30 cellular contexts compared by ENCODE assay signal in the genomic region with DNA sequence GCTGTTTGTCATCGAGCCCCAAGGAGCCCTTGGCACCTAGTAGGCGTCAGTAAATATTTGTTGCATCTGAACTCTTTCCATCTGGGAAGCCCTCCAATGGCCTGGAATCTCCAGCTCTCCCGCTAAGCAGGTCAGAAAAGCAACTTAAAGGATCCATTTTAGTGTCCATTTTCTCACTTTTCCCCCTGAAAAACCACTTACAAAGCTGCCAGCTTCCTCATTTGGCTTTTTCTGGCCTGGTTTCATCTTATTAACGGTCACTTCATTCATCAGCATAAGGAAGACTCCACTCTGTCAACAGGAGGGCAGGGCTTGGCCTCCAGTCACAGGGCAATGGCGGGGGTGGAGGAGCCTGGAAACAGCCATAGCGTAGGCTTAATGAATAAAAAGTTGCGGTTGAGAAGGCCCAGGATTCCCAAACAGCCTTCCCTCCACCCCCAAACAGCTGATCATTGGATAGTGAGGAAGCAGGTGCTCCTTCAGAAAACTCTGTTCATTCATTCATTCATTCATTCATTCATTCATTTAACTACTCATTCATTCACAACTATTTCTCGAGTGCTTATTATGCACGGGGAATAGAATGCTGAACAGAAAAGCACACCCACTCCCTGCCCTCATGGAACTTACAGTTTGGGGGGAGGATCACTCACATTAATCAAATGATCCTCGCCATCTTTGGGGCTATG.
DNase-seq lines count a peak whose midpoint lies in the region; ATAC-seq, FAIRE-seq and TF ChIP-seq lines count a peak whose summit lies in the region.
"Had no signal": no experiment of that assay in that cellular context is flagged by ENCODE, and none has a peak within 500 bp of the region (broad histone marks: within the 10 kb centered on the region; RNA-seq: fewer than 3 reads in every experiment).

No MANE protein-coding gene starts in this region.

- no peak overlapping the region for H3K4me3 ChIP-seq in astrocyte (ENCODE audit: insufficient read depth, low read depth, low read length)
- H3K4me3 ChIP-seq: Peyer's patch had no signal

- no peak overlapping the region for H2AFZ ChIP-seq in astrocyte (ENCODE audit: low read depth, low read length)

- H3K4me3 Mint-ChIP-seq in astrocyte (ENCODE audit: unreplicated experiment) (peak overlapping the region; percentile 66), immature natural killer cell (peak overlapping the region in 3 of 5 donors; percentile 5 to 45 (median 18)), type B pancreatic cell (peak overlapping the region; percentile 44)
- H3K4me3 Mint-ChIP-seq: activated B cell treated with CpG ODN at 0.5 μM for 24 hours; activated T-cell treated with anti-CD3 and anti-CD28 coated beads, Interleukin-2, amount 50 U/mL, for 72 hours; CD4-positive, CD25-positive, alpha-beta regulatory T cell; effector memory CD8-positive, alpha-beta T cell had no signal

- no peak for ATAC-seq in omental fat pad (ENCODE audit: low FRiP score)
- ATAC-seq: activated T-cell treated with anti-CD3 and anti-CD28 coated beads, Interleukin-2, amount 50 U/mL, for 72 hours; effector memory CD8-positive, alpha-beta T cell; esophagus mucosa had no signal

- H3K27ac ChIP-seq in astrocyte (ENCODE audit: low read depth, low read length) = no peak overlapping the region
- H3K27ac ChIP-seq: coronary artery, Peyer's patch, suprapubic skin had no signal

- H3K27ac Mint-ChIP-seq in astrocyte (ENCODE audit: unreplicated experiment) (no peak overlapping the region), immature natural killer cell (no peak overlapping the region), type B pancreatic cell (no peak overlapping the region)
- H3K27ac Mint-ChIP-seq: activated B cell treated with CpG ODN at 0.5 μM for 24 hours; activated T-cell treated with anti-CD3 and anti-CD28 coated beads, Interleukin-2, amount 50 U/mL, for 72 hours; CD4-positive, CD25-positive, alpha-beta regulatory T cell; effector memory CD8-positive, alpha-beta T cell had no signal

- H3K36me3 ChIP-seq in astrocyte (ENCODE audit: insufficient read depth, low read length) = no peaks in the 10 kb centered on the region
- H3K36me3 ChIP-seq: Peyer's patch, suprapubic skin had no signal

- H4K20me1 ChIP-seq in astrocyte (ENCODE audit: insufficient read depth, low read length) = no peaks in the 10 kb centered on the region

- TF ChIP-seq CTCF in astrocyte (IDR thresholded peaks at IDR 0.05; ENCODE audit: insufficient read depth, low read depth, low read length) (no peak), type B pancreatic cell (conservative IDR thresholded peaks at IDR 0.05) (no peak), omental fat pad (IDR thresholded peaks at IDR 0.05) (no peak)

- no peak overlapping the region for H3K4me2 ChIP-seq in astrocyte (ENCODE audit: low read length)

- no peak overlapping the region for H3K9ac ChIP-seq in astrocyte (ENCODE audit: low read length)

- no peaks in the 10 kb centered on the region for H3K4me1 ChIP-seq in astrocyte (ENCODE audit: insufficient read depth, low read length)
- H3K4me1 ChIP-seq: Peyer's patch had no signal

- H3K79me2 ChIP-seq in astrocyte (ENCODE audit: insufficient read depth, low read length) = no peaks in the 10 kb centered on the region

- H3K27me3 ChIP-seq in astrocyte (ENCODE audit: insufficient read depth, low read length) = peaks cover 35% of the 10 kb centered on the region

- H3K36me3 Mint-ChIP-seq in astrocyte (ENCODE audit: low read depth, unreplicated experiment) (peaks cover 2% of the 10 kb centered on the region), immature natural killer cell (peaks cover 0 to 11% (median 4%) of the 10 kb centered on the region in 3 donors), type B pancreatic cell (no peaks in the 10 kb centered on the region)
- H3K36me3 Mint-ChIP-seq: CD4-positive, CD25-positive, alpha-beta regulatory T cell had no signal

- DNase-seq in DMS53 (lab: John Stamatoyannopoulos, UW) (peak; percentile 16), DMS53 treated with DMSO at 0.1 percent for 48 hours (lab: John Stamatoyannopoulos, UW; ENCODE audit: unreplicated experiment) (no peak), astrocyte (ENCODE audit: low read depth) (no peak), immature natural killer cell (no peak), type B pancreatic cell (ENCODE audit: extremely low spot score, unreplicated experiment) (no peak), NCI-H1930 (lab: John Stamatoyannopoulos, UW) (no peak), omental fat pad (ENCODE audit: low spot score) (no peak), NCI-H1105 (lab: John Stamatoyannopoulos, UW) (no peak)
- DNase-seq: 8988T; activated B cell treated with CpG ODN at 0.5 μM for 24 hours; activated naive CD4-positive, alpha-beta T cell; activated T-cell treated with anti-CD3 and anti-CD28 coated beads, Interleukin-2, amount 50 U/mL, for 72 hours; CD4-positive, CD25-positive, alpha-beta regulatory T cell; effector memory CD8-positive, alpha-beta T cell; foreskin fibroblast; KG1; NCI-H1436 treated with DMSO at 0.1 percent for 48 hours; NCI-H510A treated with DMSO at 0.1 percent for 48 hours; Peyer's patch; SIG-M5; stimulated activated CD4-positive, alpha-beta T cell treated with anti-CD3 and anti-CD28 coated beads, Interleukin-15, amount 100 ng/mL, for 24 hours; stimulated activated naive CD4-positive, alpha-beta T cell; T1000 had no signal

- no peaks in the 10 kb centered on the region for H3K9me3 ChIP-seq in astrocyte (ENCODE audit: insufficient read depth, low read depth, low read length)
- H3K9me3 ChIP-seq: Peyer's patch, suprapubic skin had no signal

- peaks cover 63% of the 10 kb centered on the region for H3K27me3 Mint-ChIP-seq in astrocyte (ENCODE audit: low read depth, unreplicated experiment)
- H3K27me3 Mint-ChIP-seq in immature natural killer cell (ENCODE audit: low read depth in 3 of 3) = peaks cover 10 to 23% (median 11%) of the 10 kb centered on the region in 3 donors
- peaks cover 73% of the 10 kb centered on the region for H3K27me3 Mint-ChIP-seq in type B pancreatic cell

- FAIRE-seq in astrocyte (lab: Jason Lieb, UNC) = no peak
- FAIRE-seq: bronchial epithelial cell, D721Med, H54, HTR-8/SVneo had no signal

- H3K9me3 Mint-ChIP-seq in astrocyte (ENCODE audit: unreplicated experiment) (peaks cover 4% of the 10 kb centered on the region), immature natural killer cell (peaks cover 0 to 3% (median 0%) of the 10 kb centered on the region in 6 donors), type B pancreatic cell (no peaks in the 10 kb centered on the region)
- H3K9me3 Mint-ChIP-seq: activated T-cell treated with anti-CD3 and anti-CD28 coated beads, Interleukin-2, amount 50 U/mL, for 72 hours; effector memory CD8-positive, alpha-beta T cell had no signal

- H3K4me1 Mint-ChIP-seq in astrocyte (ENCODE audit: low read depth, unreplicated experiment) (no peaks in the 10 kb centered on the region), immature natural killer cell (peaks cover 5% of the 10 kb centered on the region in 2 donors), type B pancreatic cell (ENCODE audit: unreplicated experiment) (no peaks in the 10 kb centered on the region)
- H3K4me1 Mint-ChIP-seq: activated B cell treated with CpG ODN at 0.5 μM for 24 hours; CD4-positive, CD25-positive, alpha-beta regulatory T cell had no signal
